16 cellular contexts compared by ENCODE assay signal in genomic region chr12:25025260-25025659, GRCh38.
"Had no signal": no experiment of that assay in that cellular context is flagged by ENCODE, and none has a peak within 500 bp of the region (broad histone marks: within the 10 kb centered on the region; RNA-seq: fewer than 3 reads in every experiment).

No MANE protein-coding gene starts in this region.

- DNase-seq: activated CD4-positive, alpha-beta T cell treated with anti-CD3 and anti-CD28 coated beads for 4 hours; activated CD8-positive, alpha-beta T cell treated with anti-CD3 and anti-CD28 coated beads for 36 hours; activated gamma-delta T cell; activated naive CD8-positive, alpha-beta T cell treated with anti-CD3 and anti-CD28 coated beads, Interleukin-2, amount 10 ng/mL, durations not matched to agents 7 days and 5 days; activated T-cell treated with anti-CD3 and anti-CD28 coated beads, Interleukin-2, amount 50 U/mL, for 72 hours; cortex of kidney; foreskin melanocyte; head of caudate nucleus; left cardiac atrium; nephron progenitor cell; ovary; stimulated activated CD4-positive, alpha-beta T cell treated with anti-CD3 and anti-CD28 coated beads, Interleukin-12 subunit alpha, Interleukin-12 subunit beta, amount 100 ng/mL, for 4 hours; T-helper 17 cell had no signal

- H3K36me3 ChIP-seq: ovary, thoracic aorta had no signal

- H3K4me3 ChIP-seq: lung, ovary, thoracic aorta had no signal

- H3K9me3 ChIP-seq: ovary, thoracic aorta had no signal

- H3K27ac ChIP-seq: epithelial cell of prostate, ovary, thoracic aorta had no signal

- H3K27me3 ChIP-seq: ovary had no signal
